In genomic region chr17:79974786-79975497, GRCh38 we compare ENCODE assay signal across 1 cellular context.
A peak's percentile ranks its signal among the peaks of the same experiment; 100 is the strongest.
TF ChIP-seq lines count a peak whose summit lies in the region.

No MANE protein-coding gene starts in this region.

TF ChIP-seq in H1, 55 proteins besides CTCF, POLR2A, EP300 and RAD21 (continued from another document):
- peak; percentile 76; the same call in 1 of the 2 replicates for TF ChIP-seq EGR1 (IDR thresholded peaks at IDR 0.05; ENCODE audit: borderline replicate concordance, low read depth, low read length)
- TF ChIP-seq, protein P1, sequence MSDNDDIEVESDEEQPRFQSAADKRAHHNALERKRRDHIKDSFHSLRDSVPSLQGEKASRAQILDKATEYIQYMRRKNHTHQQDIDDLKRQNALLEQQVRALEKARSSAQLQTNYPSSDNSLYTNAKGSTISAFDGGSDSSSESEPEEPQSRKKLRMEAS (IDR thresholded peaks at IDR 0.05): peak; percentile 58; the same call in 1 of the 2 replicates
